Comparison of ENCODE assay signal across 17 cellular contexts in the genomic region with DNA sequence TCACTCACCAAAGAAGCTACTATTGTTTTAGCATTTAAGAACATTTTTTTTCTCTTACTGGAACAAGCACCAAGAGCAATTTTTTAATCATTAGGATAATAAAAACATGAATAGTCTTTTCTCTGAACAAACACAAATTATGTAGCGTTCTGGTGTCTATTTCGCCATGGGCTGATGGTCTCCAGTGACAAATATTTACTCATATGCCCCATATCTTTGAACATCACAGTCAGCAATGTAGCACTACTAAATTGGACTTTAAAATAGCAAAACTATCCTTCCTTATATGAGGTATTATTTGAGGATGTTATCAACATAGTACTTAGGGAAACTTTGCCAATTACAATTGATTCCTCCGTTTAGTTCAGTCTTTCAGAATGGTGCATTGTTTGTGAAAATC.
DNase-seq lines count a peak whose midpoint lies in the region; ATAC-seq, FAIRE-seq and TF ChIP-seq lines count a peak whose summit lies in the region.
"Had no signal": no experiment of that assay in that cellular context is flagged by ENCODE, and none has a peak within 500 bp of the region (broad histone marks: within the 10 kb centered on the region; RNA-seq: fewer than 3 reads in every experiment).

No MANE protein-coding gene starts in this region.

- no peak for ATAC-seq in gastroesophageal sphincter
- ATAC-seq: CD8-positive, alpha-beta T cell had no signal

- H3K9ac ChIP-seq in Karpas-422 (ENCODE audit: low read length), result no peak overlapping the region
- H3K9ac ChIP-seq in kidney (ENCODE audit: low read length in 2 of 2), result no peak overlapping the region
- H3K9ac ChIP-seq: GM23248 had no signal

- TF ChIP-seq EP300 in gastroesophageal sphincter (IDR thresholded peaks at IDR 0.05), result no peak

- H3K36me3 ChIP-seq in ACC112 (ENCODE audit: insufficient read depth, low read length), result no peaks in the 10 kb centered on the region
- no peaks in the 10 kb centered on the region for H3K36me3 ChIP-seq in Karpas-422 (ENCODE audit: insufficient read depth, low read length)
- no peaks in the 10 kb centered on the region for H3K36me3 ChIP-seq in gastroesophageal sphincter
- no peaks in the 10 kb centered on the region for H3K36me3 ChIP-seq in kidney (ENCODE audit: control insufficient read depth in 1 of 2, insufficient read depth in 2 of 2, low read length in 2 of 2)
- no peaks in the 10 kb centered on the region for H3K36me3 ChIP-seq in A673 (ENCODE audit: insufficient read depth, low read length, poor library complexity, severe bottlenecking)
- H3K36me3 ChIP-seq: HAP-1 had no signal

- no peak overlapping the region for H3K27ac ChIP-seq in ACC112 (ENCODE audit: low read depth, low read length)
- no peak overlapping the region for H3K27ac ChIP-seq in Karpas-422 (ENCODE audit: low read length)
- H3K27ac ChIP-seq in gastroesophageal sphincter, result peak overlapping the region; percentile 5 to 46 (median 16)
- no peak overlapping the region for H3K27ac ChIP-seq in kidney (ENCODE audit: low read depth in 2 of 2, low read length in 2 of 2)
- no peak overlapping the region for H3K27ac ChIP-seq in A673 (ENCODE audit: low read depth, low read length, poor library complexity, severe bottlenecking)
- H3K27ac ChIP-seq: GM23248 had no signal

- H3K4me1 ChIP-seq in ACC112 (ENCODE audit: control insufficient read depth, insufficient read depth, low read length, unreplicated experiment) (peaks cover 3% of the 10 kb centered on the region), Karpas-422 (ENCODE audit: low read length) (peaks cover 15% of the 10 kb centered on the region), gastroesophageal sphincter (peaks cover 0 to 28% (median 7%) of the 10 kb centered on the region in 3 donors), kidney (ENCODE audit: control insufficient read depth in 1 of 2, insufficient read depth in 1 of 2, low read depth in 1 of 2, low read length in 2 of 2) (no peaks in the 10 kb centered on the region), A673 (ENCODE audit: insufficient read depth, low read length, poor library complexity, severe bottlenecking) (no peaks in the 10 kb centered on the region)
- H3K4me1 ChIP-seq: HAP-1 had no signal

- H2AFZ ChIP-seq in ACC112 (ENCODE audit: low read length, unreplicated experiment) (peak overlapping the region; percentile 2), Karpas-422 (ENCODE audit: low read length) (no peak overlapping the region)
- H2AFZ ChIP-seq: GM23248 had no signal

- FAIRE-seq in kidney (lab: Jason Lieb, UNC), result no peak
- FAIRE-seq: GM12892, GM18507 had no signal

- DNase-seq in NCI-H1092 treated with DMSO at 0.1 percent for 48 hours (lab: John Stamatoyannopoulos, UW), result peak; percentile 68
- DNase-seq in NCI-H1092 (lab: John Stamatoyannopoulos, UW), result no peak
- no peak for DNase-seq in Karpas-422
- DNase-seq in kidney, result no peak
- DNase-seq in A673 (ENCODE audit: low spot score), result no peak
- no peak for DNase-seq in A172 (ENCODE audit: low spot score)
- DNase-seq: 8988T; AML-193; Calu3; CD8-positive, alpha-beta T cell; GDM1 had no signal

- no peak for TF ChIP-seq POLR2A in gastroesophageal sphincter (IDR thresholded peaks at IDR 0.05)

- H3K4me2 ChIP-seq in Karpas-422 (ENCODE audit: low read depth, low read length, poor library complexity, severe bottlenecking), result peak overlapping the region; percentile 43

- intact Hi-C loops in kidney (cut with DNase I) (no loop called here), A673 (cut with micrococcal nuclease; ENCODE audit: unreplicated experiment) (no loop called here)

- POLR2A ChIA-PET in A673 (lab: Charles Lee; ENCODE audit: low non-redundant PET), result no interaction called here

- no peaks in the 10 kb centered on the region for H3K27me3 ChIP-seq in ACC112 (ENCODE audit: insufficient read depth, low read length)
- no peaks in the 10 kb centered on the region for H3K27me3 ChIP-seq in Karpas-422 (ENCODE audit: low read length)
- H3K27me3 ChIP-seq in gastroesophageal sphincter, result no peaks in the 10 kb centered on the region
- H3K27me3 ChIP-seq in A673 (replicated peaks; ENCODE audit: insufficient read depth, low read depth, low read length, poor library complexity), result no peaks in the 10 kb centered on the region

- CTCF ChIA-PET in A673 (lab: Charles Lee), result no interaction called here

- H3K79me2 ChIP-seq in ACC112 (ENCODE audit: control insufficient read depth, insufficient read depth, low read length, unreplicated experiment), result no peaks in the 10 kb centered on the region
- no peaks in the 10 kb centered on the region for H3K79me2 ChIP-seq in Karpas-422 (ENCODE audit: low read length)

- H3K4me3 ChIP-seq in ACC112 (ENCODE audit: low read depth, low read length) (no peak overlapping the region), Karpas-422 (ENCODE audit: low read length) (no peak overlapping the region), gastroesophageal sphincter (no peak overlapping the region), kidney (ENCODE audit: low read length in 2 of 2) (no peak overlapping the region), A673 (ENCODE audit: low read depth, low read length, poor library complexity, severe bottlenecking) (no peak overlapping the region)
- H3K4me3 ChIP-seq: GM23248, HAP-1 had no signal

- H4K20me1 ChIP-seq in Karpas-422 (ENCODE audit: insufficient read depth, low read depth, low read length), result no peaks in the 10 kb centered on the region

- H3K9me3 ChIP-seq in Karpas-422 (ENCODE audit: low read length), result no peaks in the 10 kb centered on the region
- H3K9me3 ChIP-seq in gastroesophageal sphincter, result no peaks in the 10 kb centered on the region
- no peaks in the 10 kb centered on the region for H3K9me3 ChIP-seq in kidney (ENCODE audit: control insufficient read depth in 1 of 2, low read length in 2 of 2)
- no peaks in the 10 kb centered on the region for H3K9me3 ChIP-seq in A673 (ENCODE audit: low read depth, low read length, poor library complexity, severe bottlenecking)
- H3K9me3 ChIP-seq: HAP-1 had no signal

- 34 to 49% methylated on average over 3 of the region's 3 CpGs for WGBS in gastroesophageal sphincter (ENCODE audit: low coverage in 1 of 2), 2 donors

- BruUV-seq in A673 (replicated peaks; lab: Mats Ljungman, UMichigan), result no TSS peak

- H3K9me2 ChIP-seq in Karpas-422 (replicated peaks; ENCODE audit: insufficient read depth, low read length), result no peaks in the 10 kb centered on the region

- TF ChIP-seq CTCF in gastroesophageal sphincter (IDR thresholded peaks at IDR 0.05), result no peak
- no peak for TF ChIP-seq CTCF in kidney (IDR thresholded peaks at IDR 0.05; ENCODE audit: borderline replicate concordance, extremely low read depth, insufficient read depth)
- no peak for TF ChIP-seq CTCF in A673 (conservative IDR thresholded peaks at IDR 0.05; ENCODE audit: low read depth, low read length)

Comparison
In these comparisons a context has a peak if more than half of its experiments do, and no peak if none do; other contexts are left out.
1. H3K27ac ChIP-seq: peak in gastroesophageal sphincter (4 of 4); none in ACC112 (single experiment), Karpas-422 (single experiment), kidney (0 of 2) and A673 (single experiment).